ENCODE assay signal across 8 cellular contexts in the genomic region with DNA sequence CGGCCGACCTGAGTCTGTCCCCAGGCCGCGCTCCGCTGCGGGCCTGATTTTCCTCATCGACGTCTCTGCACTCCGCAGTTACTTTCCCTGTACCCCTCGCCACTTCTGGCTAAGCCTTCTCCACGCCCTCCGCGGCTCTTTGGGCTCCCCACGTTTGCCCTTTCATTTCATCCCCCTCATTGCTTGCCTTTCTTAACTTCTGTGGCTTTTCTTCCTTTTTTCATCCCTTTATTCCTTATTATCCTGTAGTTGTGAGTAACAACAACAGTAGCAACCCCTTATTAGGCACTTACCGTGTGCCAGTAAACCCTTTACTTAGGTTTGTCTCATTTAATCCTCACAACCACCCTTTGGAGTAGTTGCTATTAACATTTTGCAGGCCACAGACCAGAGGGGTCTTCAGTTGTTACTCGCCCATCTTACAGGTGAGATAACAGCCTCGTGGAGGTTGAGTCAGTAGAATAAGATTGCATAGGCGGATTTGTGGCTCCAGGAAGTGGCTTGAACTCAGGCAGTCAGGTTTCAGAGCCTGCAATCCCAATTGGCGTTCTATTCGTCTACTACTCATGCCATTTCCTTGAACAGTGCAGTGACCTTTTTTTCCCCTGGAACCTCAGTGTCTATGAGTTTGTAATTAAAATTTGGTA. TPM values are rescaled to one million over a fixed set of nuclear protein-coding genes. Genes with fewer than 3 reads are reported as not detected.
DNase-seq lines count a peak whose midpoint lies in the region; ATAC-seq and TF ChIP-seq lines count a peak whose summit lies in the region.

No MANE protein-coding gene starts in this region.

- H3K9me3 ChIP-seq in DOHH2 (ENCODE audit: control insufficient read depth, insufficient read depth, low read length) (peaks cover 3% of the 10 kb centered on the region; the same call in 1 of the 2 replicates), osteoblast (ENCODE audit: low read depth, low read length) (no peaks in the 10 kb centered on the region)

- H3K79me2 ChIP-seq in DOHH2 (ENCODE audit: control insufficient read depth, low read length) (peaks cover 58% of the 10 kb centered on the region), osteoblast (ENCODE audit: insufficient read depth, low read length) (peaks cover 58% of the 10 kb centered on the region)

- peak; percentile 13 for ATAC-seq in GM21360 (IDR thresholded peaks at IDR 0.05; ENCODE audit: unreplicated experiment)

- DNase-seq in HS-5 (ENCODE audit: low read depth) (peak; percentile 25), erythroblast (lab: John Stamatoyannopoulos, UW) (peak; percentile 56 to 71), osteoblast (ENCODE audit: insufficient read length, low spot score, missing footprints) (no peak), cerebellum (ENCODE audit: low spot score) (no peak), foreskin melanocyte (no peak)

- peaks cover 25% of the 10 kb centered on the region for H4K20me1 ChIP-seq in DOHH2 (ENCODE audit: control insufficient read depth, insufficient read depth, low read depth, low read length)
- peaks cover 44% of the 10 kb centered on the region for H4K20me1 ChIP-seq in osteoblast (ENCODE audit: insufficient read depth, low read length)

- no peaks in the 10 kb centered on the region for H3K9me2 ChIP-seq in DOHH2 (replicated peaks; ENCODE audit: control insufficient read depth, low read length)

- peak overlapping the region; percentile 82 for H2AFZ ChIP-seq in osteoblast (ENCODE audit: low read length)

- H3F3A ChIP-seq in DOHH2 (ENCODE audit: control insufficient read depth, insufficient read depth): no peaks in the 10 kb centered on the region

- H3K27me3 ChIP-seq in DOHH2 (ENCODE audit: control insufficient read depth, low read length) (no peaks in the 10 kb centered on the region), osteoblast (ENCODE audit: insufficient read depth, low read length) (peaks cover 4% of the 10 kb centered on the region)

- H3K36me3 ChIP-seq in DOHH2 (ENCODE audit: control insufficient read depth, low read length) (peaks cover 25% of the 10 kb centered on the region), osteoblast (ENCODE audit: insufficient read depth, low read length) (no peaks in the 10 kb centered on the region)

- H3K4me2 ChIP-seq in DOHH2 (ENCODE audit: low read length) (peak overlapping the region; percentile 69), osteoblast (ENCODE audit: insufficient read depth, low read length) (peak overlapping the region; percentile 90)

- TF ChIP-seq CTCF in DOHH2 (IDR thresholded peaks at IDR 0.05; ENCODE audit: low read depth, low read length, poor library complexity, severe bottlenecking) (no peak), VCaP (conservative IDR thresholded peaks at IDR 0.05) (no peak), osteoblast (IDR thresholded peaks at IDR 0.05; ENCODE audit: extremely low read depth, low read depth, low read length) (no peak)

- H3K4me1 ChIP-seq in DOHH2 (ENCODE audit: control insufficient read depth, low read length): peaks cover 31% of the 10 kb centered on the region
- peaks cover 14% of the 10 kb centered on the region for H3K4me1 ChIP-seq in osteoblast (ENCODE audit: insufficient read depth, low read length)

- TF ChIP-seq POLR2A in erythroblast (IDR thresholded peaks at IDR 0.05; ENCODE audit: low read length): peak; percentile 2

- H3K4me3 ChIP-seq in DOHH2 (ENCODE audit: low read length) (peak overlapping the region; percentile 85), osteoblast (ENCODE audit: insufficient read depth, low read length) (peak overlapping the region; percentile 82)

- H3K27ac ChIP-seq in DOHH2 (ENCODE audit: low read depth, low read length) (peak overlapping the region; percentile 67), VCaP (peak overlapping the region; percentile 90), osteoblast (ENCODE audit: low read depth, low read length) (peak overlapping the region; percentile 89)

RNA-seq across cellular contexts. Expression of gene TCERG1, which starts 0.7 kb away (rescaled TPM):
- total RNA-seq in osteoblast: 42.0 and 43.6 TPM in 2 replicates
- 133 TPM for total RNA-seq in cerebellum

Comparison
In these comparisons a context has a peak if more than half of its experiments do, and no peak if none do; other contexts are left out.
1. DNase-seq: peak in HS-5 (single experiment) and erythroblast (2 of 2); none in osteoblast (single experiment), cerebellum (single experiment) and foreskin melanocyte (single experiment).
2. Peak in every context shown above with its lines, with median percentiles within 50 percentile points of each other: H3K27ac ChIP-seq.